26 cellular contexts compared by ENCODE assay signal in genomic region chr2:148103946-148104345, GRCh38.
"Had no signal": no experiment of that assay in that cellular context is flagged by ENCODE, and none has a peak within 500 bp of the region (broad histone marks: within the 10 kb centered on the region; RNA-seq: fewer than 3 reads in every experiment).

No MANE protein-coding gene starts in this region.

- H3K27me3 Mint-ChIP-seq: activated CD8-positive, alpha-beta T cell treated with anti-CD3 and anti-CD28 coated beads for 36 hours; activated naive CD4-positive, alpha-beta T cell treated with anti-CD3 and anti-CD28 coated beads, Interleukin-2, amount 10 ng/mL, durations not matched to agents 7 days and 5 days; activated naive CD8-positive, alpha-beta T cell treated with anti-CD3 and anti-CD28 coated beads, Interleukin-2, amount 10 ng/mL, durations not matched to agents 7 days and 5 days; T-cell had no signal

- ATAC-seq: activated CD8-positive, alpha-beta T cell treated with anti-CD3 and anti-CD28 coated beads for 36 hours; activated T-cell treated with anti-CD3 and anti-CD28 coated beads, Interleukin-2, amount 50 U/mL, for 72 hours; PC-3; T-cell had no signal

- H3K4me1 Mint-ChIP-seq: activated naive CD4-positive, alpha-beta T cell treated with anti-CD3 and anti-CD28 coated beads, Interleukin-2, amount 10 ng/mL, durations not matched to agents 7 days and 5 days; activated naive CD8-positive, alpha-beta T cell treated with anti-CD3 and anti-CD28 coated beads, Interleukin-2, amount 10 ng/mL, durations not matched to agents 7 days and 5 days had no signal

- H3K4me3 Mint-ChIP-seq: activated CD8-positive, alpha-beta T cell treated with anti-CD3 and anti-CD28 coated beads for 36 hours; activated naive CD4-positive, alpha-beta T cell treated with anti-CD3 and anti-CD28 coated beads, Interleukin-2, amount 10 ng/mL, durations not matched to agents 7 days and 5 days; activated naive CD8-positive, alpha-beta T cell treated with anti-CD3 and anti-CD28 coated beads, Interleukin-2, amount 10 ng/mL, durations not matched to agents 7 days and 5 days; activated T-cell treated with anti-CD3 and anti-CD28 coated beads, Interleukin-2, amount 50 U/mL, for 72 hours; T-cell had no signal

- FAIRE-seq: RCC 7860 had no signal

- H3K27ac Mint-ChIP-seq: activated CD8-positive, alpha-beta T cell treated with anti-CD3 and anti-CD28 coated beads for 36 hours; activated naive CD4-positive, alpha-beta T cell treated with anti-CD3 and anti-CD28 coated beads, Interleukin-2, amount 10 ng/mL, durations not matched to agents 7 days and 5 days; activated naive CD8-positive, alpha-beta T cell treated with anti-CD3 and anti-CD28 coated beads, Interleukin-2, amount 10 ng/mL, durations not matched to agents 7 days and 5 days; activated T-cell treated with anti-CD3 and anti-CD28 coated beads, Interleukin-2, amount 50 U/mL, for 72 hours; activated T-helper 2 cell treated with anti-CD3 and anti-CD28 coated beads, Interferon-gamma antibody, Interleukin-2, Interleukin-4, amounts not matched to agents 10 μg/mL and 5 μg/mL and 100 μg/mL, durations not matched to agents 14 hours and 24 hours and 36 hours had no signal

- DNase-seq: activated CD4-positive, alpha-beta T cell treated with anti-CD3 and anti-CD28 coated beads for 4 hours; activated CD8-positive, alpha-beta memory T cell treated with anti-CD3 and anti-CD28 coated beads, Interleukin-2, amount 50 U/mL, for 4 hours; activated CD8-positive, alpha-beta T cell treated with anti-CD3 and anti-CD28 coated beads for 36 hours; activated gamma-delta T cell treated with Interleukin-2 at 50 U/mL for 16 hours; activated naive CD4-positive, alpha-beta T cell treated with anti-CD3 and anti-CD28 coated beads, Interleukin-2, amount 10 ng/mL, durations not matched to agents 7 days and 5 days; activated naive CD8-positive, alpha-beta T cell treated with anti-CD3 and anti-CD28 coated beads, Interleukin-2, amount 10 ng/mL, durations not matched to agents 7 days and 5 days; activated T-cell treated with anti-CD3 and anti-CD28 coated beads, Interleukin-2, amount 50 U/mL, for 72 hours; adrenal gland; aorta; caudate nucleus; KG1; NCI-H1048; NCI-H1417 treated with DMSO at 0.1 percent for 48 hours; NCI-H1694; NCI-H2029; NCI-H2107; NCI-H2227 treated with DMSO at 0.1 percent for 48 hours; NCI-H446 treated with DMSO at 0.1 percent for 48 hours; NCI-H526 treated with DMSO at 0.1 percent for 48 hours; PC-3; SHP77; T-cell; T-helper 2 cell; T1000 had no signal

- H3K9me3 Mint-ChIP-seq: activated CD8-positive, alpha-beta T cell treated with anti-CD3 and anti-CD28 coated beads for 36 hours; activated naive CD4-positive, alpha-beta T cell treated with anti-CD3 and anti-CD28 coated beads, Interleukin-2, amount 10 ng/mL, durations not matched to agents 7 days and 5 days; activated naive CD8-positive, alpha-beta T cell treated with anti-CD3 and anti-CD28 coated beads, Interleukin-2, amount 10 ng/mL, durations not matched to agents 7 days and 5 days; activated T-cell treated with anti-CD3 and anti-CD28 coated beads, Interleukin-2, amount 50 U/mL, for 72 hours; activated T-helper 2 cell treated with anti-CD3 and anti-CD28 coated beads, Interferon-gamma antibody, Interleukin-2, Interleukin-4, amounts not matched to agents 10 μg/mL and 5 μg/mL and 100 μg/mL, durations not matched to agents 14 hours and 24 hours and 36 hours had no signal
